ENCODE assay signal across 1 cellular context in genomic region chr17:59851431-59852375, GRCh38.
TF ChIP-seq lines count a peak whose summit lies in the region.

No MANE protein-coding gene starts in this region.

TF ChIP-seq in HepG2, 621 proteins besides CTCF, POLR2A, EP300 and RAD21 (continues in another document):
- TF ChIP-seq, protein P1, sequence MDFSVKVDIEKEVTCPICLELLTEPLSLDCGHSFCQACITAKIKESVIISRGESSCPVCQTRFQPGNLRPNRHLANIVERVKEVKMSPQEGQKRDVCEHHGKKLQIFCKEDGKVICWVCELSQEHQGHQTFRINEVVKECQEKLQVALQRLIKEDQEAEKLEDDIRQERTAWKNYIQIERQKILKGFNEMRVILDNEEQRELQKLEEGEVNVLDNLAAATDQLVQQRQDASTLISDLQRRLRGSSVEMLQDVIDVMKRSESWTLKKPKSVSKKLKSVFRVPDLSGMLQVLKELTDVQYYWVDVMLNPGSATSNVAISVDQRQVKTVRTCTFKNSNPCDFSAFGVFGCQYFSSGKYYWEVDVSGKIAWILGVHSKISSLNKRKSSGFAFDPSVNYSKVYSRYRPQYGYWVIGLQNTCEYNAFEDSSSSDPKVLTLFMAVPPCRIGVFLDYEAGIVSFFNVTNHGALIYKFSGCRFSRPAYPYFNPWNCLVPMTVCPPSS (IDR thresholded peaks at IDR 0.05) = no peak
- 0 out of 2 replicates have a peak, but pooled peaks have one; percentile 16 for TF ChIP-seq FOXO1 (CRISPR knock-in tag; IDR thresholded peaks at IDR 0.05)
- no peak for TF ChIP-seq NCOA2 (CRISPR knock-in tag; IDR thresholded peaks at IDR 0.05)
- no peak for TF ChIP-seq TOPORS (CRISPR knock-in tag; IDR thresholded peaks at IDR 0.05)
- TF ChIP-seq, protein P2, sequence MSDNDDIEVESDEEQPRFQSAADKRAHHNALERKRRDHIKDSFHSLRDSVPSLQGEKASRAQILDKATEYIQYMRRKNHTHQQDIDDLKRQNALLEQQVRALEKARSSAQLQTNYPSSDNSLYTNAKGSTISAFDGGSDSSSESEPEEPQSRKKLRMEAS (IDR thresholded peaks at IDR 0.05) = peak; percentile 45; the same call in 1 of the 2 replicates
- TF ChIP-seq TFDP1 (CRISPR knock-in tag; IDR thresholded peaks at IDR 0.05; ENCODE audit: borderline replicate concordance) = peak; percentile 17; the same call in 1 of the 2 replicates
- TF ChIP-seq BCL6 (CRISPR knock-in tag; IDR thresholded peaks at IDR 0.05) = peak; percentile 30; the same call in 1 of the 2 replicates
- TF ChIP-seq ZNF337 (CRISPR knock-in tag; IDR thresholded peaks at IDR 0.05; ENCODE audit: borderline replicate concordance, low read depth) = no peak
- no peak for TF ChIP-seq ZNF746 (CRISPR knock-in tag; IDR thresholded peaks at IDR 0.05)
- TF ChIP-seq ZMYM4 (CRISPR knock-in tag; IDR thresholded peaks at IDR 0.05) = 0 out of 2 replicates have a peak, but pooled peaks have one; percentile 19
- TF ChIP-seq TEAD3 (CRISPR knock-in tag; optimal IDR thresholded peaks at IDR 0.05; ENCODE audit: borderline replicate concordance) = peak; percentile 58
- no peak for TF ChIP-seq SETDB1 (CRISPR knock-in tag; IDR thresholded peaks at IDR 0.05; ENCODE audit: borderline replicate concordance)
- TF ChIP-seq ZNF567 (CRISPR knock-in tag; IDR thresholded peaks at IDR 0.05; ENCODE audit: borderline replicate concordance) = no peak
- 0 out of 2 replicates have a peak, but pooled peaks have one; percentile 36 for TF ChIP-seq ZFP82 (CRISPR knock-in tag; IDR thresholded peaks at IDR 0.05; ENCODE audit: borderline replicate concordance)
- no peak for TF ChIP-seq HOXA9 (CRISPR knock-in tag; IDR thresholded peaks at IDR 0.05; ENCODE audit: borderline replicate concordance)
- TF ChIP-seq ZFP1 (CRISPR knock-in tag; IDR thresholded peaks at IDR 0.05) = no peak
- no peak for TF ChIP-seq ZNF556 (CRISPR knock-in tag; IDR thresholded peaks at IDR 0.05; ENCODE audit: borderline replicate concordance)
- TF ChIP-seq ZNF460 (CRISPR knock-in tag; IDR thresholded peaks at IDR 0.05; ENCODE audit: borderline replicate concordance) = no peak
- no peak for TF ChIP-seq ZSCAN31 (CRISPR knock-in tag; IDR thresholded peaks at IDR 0.05; ENCODE audit: low read depth)
- TF ChIP-seq SALL1 (CRISPR knock-in tag; IDR thresholded peaks at IDR 0.05) = peak; percentile 48; the same call in 1 of the 2 replicates
- TF ChIP-seq AHDC1 (CRISPR knock-in tag; IDR thresholded peaks at IDR 0.05; ENCODE audit: borderline replicate concordance) = no peak
- no peak for TF ChIP-seq ZNF253 (CRISPR knock-in tag; IDR thresholded peaks at IDR 0.05; ENCODE audit: borderline replicate concordance)
- no peak for TF ChIP-seq POLR2AphosphoS5 (IDR thresholded peaks at IDR 0.05; ENCODE audit: low read depth, low read length)
- no peak for TF ChIP-seq ZNF501 (CRISPR knock-in tag; IDR thresholded peaks at IDR 0.05)
- no peak for TF ChIP-seq ZNF292 (CRISPR knock-in tag; IDR thresholded peaks at IDR 0.05; ENCODE audit: borderline replicate concordance, low read depth)
- TF ChIP-seq YEATS2 (CRISPR knock-in tag; IDR thresholded peaks at IDR 0.05; ENCODE audit: borderline replicate concordance) = 0 out of 2 replicates have a peak, but pooled peaks have one; percentile 27
- TF ChIP-seq BORCS8-MEF2B (CRISPR knock-in tag; IDR thresholded peaks at IDR 0.05) = 0 out of 2 replicates have a peak, but pooled peaks have one; percentile 54
- TF ChIP-seq SYNCRIP (IDR thresholded peaks at IDR 0.05; ENCODE audit: insufficient read depth, low read depth, low read length) = no peak
- TF ChIP-seq MLLT10 (CRISPR knock-in tag; IDR thresholded peaks at IDR 0.05) = no peak
- TF ChIP-seq ZNF549 (CRISPR knock-in tag; IDR thresholded peaks at IDR 0.05) = no peak
- TF ChIP-seq, protein P3, sequence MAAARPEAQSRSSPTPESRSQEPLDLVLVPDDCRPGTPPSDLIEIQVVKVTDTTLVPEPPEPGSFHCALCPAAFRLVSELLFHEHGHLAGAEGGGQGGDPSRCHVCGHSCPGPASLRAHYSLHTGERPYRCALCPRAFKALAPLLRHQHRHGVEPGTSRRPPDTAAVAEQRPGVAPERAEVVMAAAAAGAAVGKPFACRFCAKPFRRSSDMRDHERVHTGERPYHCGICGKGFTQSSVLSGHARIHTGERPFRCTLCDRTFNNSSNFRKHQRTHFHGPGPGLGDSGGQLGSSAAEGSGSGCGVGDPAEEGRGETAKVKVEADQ (CRISPR knock-in tag; IDR thresholded peaks at IDR 0.05; ENCODE audit: borderline replicate concordance) = no peak
- TF ChIP-seq HNRNPLL (IDR thresholded peaks at IDR 0.05; ENCODE audit: low read depth, low read length, poor library complexity, severe bottlenecking) = no peak
- TF ChIP-seq ZNF772 (CRISPR knock-in tag; IDR thresholded peaks at IDR 0.05) = 0 out of 2 replicates have a peak, but pooled peaks have one; percentile 19
- no peak for TF ChIP-seq PPARG (CRISPR knock-in tag; conservative IDR thresholded peaks at IDR 0.05)
- no peak for TF ChIP-seq NBN (conservative IDR thresholded peaks at IDR 0.05)
- TF ChIP-seq CREM (IDR thresholded peaks at IDR 0.05) = 0 out of 2 replicates have a peak, but pooled peaks have one; percentile 20
- TF ChIP-seq CREM (CRISPR knock-in tag; IDR thresholded peaks at IDR 0.05) = no peak
- TF ChIP-seq ELF4 (CRISPR knock-in tag; IDR thresholded peaks at IDR 0.05; ENCODE audit: borderline replicate concordance) = no peak
- no peak for TF ChIP-seq DZIP1 (CRISPR knock-in tag; IDR thresholded peaks at IDR 0.05)
- 0 out of 2 replicates have a peak, but pooled peaks have one; percentile 34 for TF ChIP-seq MXD3 (CRISPR knock-in tag; IDR thresholded peaks at IDR 0.05)
- no peak for TF ChIP-seq HBP1 (CRISPR knock-in tag; IDR thresholded peaks at IDR 0.05; ENCODE audit: low read depth)
- no peak for TF ChIP-seq HMGA1 (CRISPR knock-in tag; conservative IDR thresholded peaks at IDR 0.05)
- peak; percentile 74; the same call in 1 of the 2 replicates for TF ChIP-seq ZBTB38 (CRISPR knock-in tag; IDR thresholded peaks at IDR 0.05)
- TF ChIP-seq HOXA3 (CRISPR knock-in tag; IDR thresholded peaks at IDR 0.05) = 0 out of 2 replicates have a peak, but pooled peaks have one; percentile 22
- TF ChIP-seq, protein P4, sequence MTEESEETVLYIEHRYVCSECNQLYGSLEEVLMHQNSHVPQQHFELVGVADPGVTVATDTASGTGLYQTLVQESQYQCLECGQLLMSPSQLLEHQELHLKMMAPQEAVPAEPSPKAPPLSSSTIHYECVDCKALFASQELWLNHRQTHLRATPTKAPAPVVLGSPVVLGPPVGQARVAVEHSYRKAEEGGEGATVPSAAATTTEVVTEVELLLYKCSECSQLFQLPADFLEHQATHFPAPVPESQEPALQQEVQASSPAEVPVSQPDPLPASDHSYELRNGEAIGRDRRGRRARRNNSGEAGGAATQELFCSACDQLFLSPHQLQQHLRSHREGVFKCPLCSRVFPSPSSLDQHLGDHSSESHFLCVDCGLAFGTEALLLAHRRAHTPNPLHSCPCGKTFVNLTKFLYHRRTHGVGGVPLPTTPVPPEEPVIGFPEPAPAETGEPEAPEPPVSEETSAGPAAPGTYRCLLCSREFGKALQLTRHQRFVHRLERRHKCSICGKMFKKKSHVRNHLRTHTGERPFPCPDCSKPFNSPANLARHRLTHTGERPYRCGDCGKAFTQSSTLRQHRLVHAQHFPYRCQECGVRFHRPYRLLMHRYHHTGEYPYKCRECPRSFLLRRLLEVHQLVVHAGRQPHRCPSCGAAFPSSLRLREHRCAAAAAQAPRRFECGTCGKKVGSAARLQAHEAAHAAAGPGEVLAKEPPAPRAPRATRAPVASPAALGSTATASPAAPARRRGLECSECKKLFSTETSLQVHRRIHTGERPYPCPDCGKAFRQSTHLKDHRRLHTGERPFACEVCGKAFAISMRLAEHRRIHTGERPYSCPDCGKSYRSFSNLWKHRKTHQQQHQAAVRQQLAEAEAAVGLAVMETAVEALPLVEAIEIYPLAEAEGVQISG (CRISPR knock-in tag; IDR thresholded peaks at IDR 0.05) = 0 out of 2 replicates have a peak, but pooled peaks have one; percentile 24
- TF ChIP-seq THAP11 (CRISPR knock-in tag; IDR thresholded peaks at IDR 0.05) = 0 out of 2 replicates have a peak, but pooled peaks have one; percentile 28
- TF ChIP-seq ZNF263 (CRISPR knock-in tag; IDR thresholded peaks at IDR 0.05) = peak; percentile 92
- TF ChIP-seq ELF3 (CRISPR knock-in tag; IDR thresholded peaks at IDR 0.05) = 0 out of 2 replicates have a peak, but pooled peaks have one; percentile 0
